ENCODE assay signal across 8 cellular contexts in the genomic region with DNA sequence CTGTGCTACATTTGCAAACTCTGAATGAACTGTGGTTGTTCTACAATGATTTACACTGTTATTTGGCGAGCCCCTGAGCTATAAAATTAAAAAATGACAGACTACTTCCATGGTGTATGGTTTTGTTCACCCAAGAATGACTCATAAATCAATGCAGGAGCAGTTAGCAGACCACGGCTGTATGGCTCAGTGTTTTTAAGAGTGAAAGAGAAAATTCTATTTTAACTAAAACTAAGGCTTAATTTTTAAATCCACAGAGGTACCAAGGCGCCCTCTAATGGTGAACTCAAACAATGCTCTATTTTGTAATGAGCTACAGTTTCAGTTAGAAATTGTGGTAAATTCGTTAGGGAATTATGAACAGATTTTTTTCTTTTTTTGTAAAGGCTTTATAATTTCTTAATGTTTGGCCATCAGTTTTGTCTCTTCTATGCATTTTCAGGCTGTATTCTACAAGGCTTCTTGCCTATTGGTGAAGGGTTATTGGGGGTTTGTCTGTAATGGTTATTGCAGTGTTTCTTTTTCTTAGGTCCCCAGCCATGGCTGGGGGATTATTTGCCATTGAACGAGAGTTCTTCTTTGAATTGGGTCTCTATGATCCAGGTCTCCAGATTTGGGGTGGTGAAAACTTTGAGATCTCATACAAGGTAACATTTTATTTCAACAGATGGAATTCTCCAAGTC. TPM values are rescaled to one million over a fixed set of nuclear protein-coding genes. Genes with fewer than 3 reads are reported as not detected.
DNase-seq lines count a peak whose midpoint lies in the region; ATAC-seq, FAIRE-seq and TF ChIP-seq lines count a peak whose summit lies in the region.

No MANE protein-coding gene starts in this region.

- no peak for DNase-seq in BE2C
- peak; percentile 47 for DNase-seq in HTR-8/SVneo (ENCODE audit: insufficient read length, low spot score)
- DNase-seq in amniotic epithelial cell (ENCODE audit: low read depth), result peak; percentile 43
- no peak for DNase-seq in kidney
- no peak for DNase-seq in upper lobe of left lung
- DNase-seq in NCI-H128 (lab: John Stamatoyannopoulos, UW; ENCODE audit: unreplicated experiment), result no peak
- DNase-seq in activated T-cell treated with anti-CD3 and anti-CD28 coated beads for 4 hours, result no peak

- H3K9me3 ChIP-seq in BE2C (no peaks in the 10 kb centered on the region), kidney (ENCODE audit: control insufficient read depth in 1 of 2, low read length in 2 of 2) (no peaks in the 10 kb centered on the region), upper lobe of left lung (no peaks in the 10 kb centered on the region)

- intact Hi-C loops in kidney (cut with DNase I), result no loop called here

- H3K27ac ChIP-seq in kidney (ENCODE audit: low read depth in 2 of 2, low read length in 2 of 2) (no peak overlapping the region), upper lobe of left lung (no peak overlapping the region)

- peaks cover 6% of the 10 kb centered on the region; the same call in 1 of the 2 replicates for H3K4me1 ChIP-seq in BE2C
- H3K4me1 ChIP-seq in kidney (ENCODE audit: control insufficient read depth in 1 of 2, insufficient read depth in 1 of 2, low read depth in 1 of 2, low read length in 2 of 2), result no peaks in the 10 kb centered on the region
- no peaks in the 10 kb centered on the region for H3K4me1 ChIP-seq in upper lobe of left lung

- peak; percentile 72 for TF ChIP-seq CTCF in BE2C (IDR thresholded peaks at IDR 0.05; ENCODE audit: low read depth, low read length)
- TF ChIP-seq CTCF in GM12875 (IDR thresholded peaks at IDR 0.05; ENCODE audit: borderline replicate concordance, insufficient read depth, low read depth, low read length), result peak; percentile 47; the same call in 1 of the 2 replicates
- peak; percentile 45 for TF ChIP-seq CTCF in kidney (IDR thresholded peaks at IDR 0.05; ENCODE audit: borderline replicate concordance, extremely low read depth, insufficient read depth)
- TF ChIP-seq CTCF in upper lobe of left lung (IDR thresholded peaks at IDR 0.05), result peak; percentile 39 to 55 (median 51)

- H3K36me3 ChIP-seq in BE2C (no peaks in the 10 kb centered on the region; the same call in none of the 2 replicates), kidney (ENCODE audit: control insufficient read depth in 1 of 2, insufficient read depth in 2 of 2, low read length in 2 of 2) (no peaks in the 10 kb centered on the region), upper lobe of left lung (peaks cover 0 to 9% (median 2%) of the 10 kb centered on the region in 4 donors)

- 39 to 40% methylated on average over 5 of the region's 5 CpGs for WGBS in upper lobe of left lung, 2 donors

- no peak for TF ChIP-seq POLR2A in upper lobe of left lung (IDR thresholded peaks at IDR 0.05)

- H3K27me3 ChIP-seq in BE2C (no peaks in the 10 kb centered on the region), upper lobe of left lung (no peaks in the 10 kb centered on the region)

- H3K4me3 ChIP-seq in BE2C (ENCODE audit: low read depth, low read length), result no peak overlapping the region
- no peak overlapping the region for H3K4me3 ChIP-seq in GM12875 (ENCODE audit: low read depth, low read length)
- no peak overlapping the region for H3K4me3 ChIP-seq in kidney (ENCODE audit: low read length in 2 of 2)
- no peak overlapping the region for H3K4me3 ChIP-seq in upper lobe of left lung

- peak in 1 of 2 donors; percentile 67 for ATAC-seq in upper lobe of left lung (ENCODE audit: low FRiP score in 2 of 2)

- FAIRE-seq in HTR-8/SVneo (lab: Jason Lieb, UNC) (peak; percentile 33), kidney (lab: Jason Lieb, UNC) (peak; percentile 84)

- no peak overlapping the region for H3K9ac ChIP-seq in kidney (ENCODE audit: low read length in 2 of 2)

- no peak for TF ChIP-seq EP300 in upper lobe of left lung (IDR thresholded peaks at IDR 0.05)

RNA-seq across cellular contexts. Expression of a gene that starts 32.5 kb away (rescaled TPM):
- 86.8 TPM for polyA plus RNA-seq in BE2C (2012; ENCODE audit: insufficient read depth, insufficient read length, low read depth)
- total RNA-seq in kidney, result 76.8 TPM
- 41.8 TPM for polyA plus RNA-seq in kidney (ENCODE audit: insufficient read depth, low read depth, low replicate concordance)
- total RNA-seq in upper lobe of left lung, result 10 to 100 TPM; 37.5 to 72.7 (median 54.8) TPM

Comparison
In these comparisons a context has a peak if more than half of its experiments do, and no peak if none do; other contexts are left out.
1. DNase-seq: peak in HTR-8/SVneo (single experiment) and amniotic epithelial cell (single experiment); none in BE2C (single experiment), kidney (single experiment), upper lobe of left lung (0 of 2), NCI-H128 (single experiment) and activated T-cell treated with anti-CD3 and anti-CD28 coated beads for 4 hours (single experiment).
2. Peak in every context shown above with its lines, with median percentiles within 50 percentile points of each other: CTCF ChIP-seq.